In genomic region chr1:235834620-235835019, GRCh38 we compare ENCODE assay signal across 18 cellular contexts. TPM values are rescaled to one million over a fixed set of nuclear protein-coding genes. Genes with fewer than 3 reads are reported as not detected.
DNase-seq lines count a peak whose midpoint lies in the region; ATAC-seq, FAIRE-seq and TF ChIP-seq lines count a peak whose summit lies in the region.
"Had no signal": no experiment of that assay in that cellular context is flagged by ENCODE, and none has a peak within 500 bp of the region (broad histone marks: within the 10 kb centered on the region; RNA-seq: fewer than 3 reads in every experiment).

No MANE protein-coding gene starts in this region.

- H3K9me3 ChIP-seq in Panc1 (ENCODE audit: control insufficient read depth, insufficient read depth, low read depth, low read length) (no peaks in the 10 kb centered on the region), pancreas (no peaks in the 10 kb centered on the region)
- H3K9me3 ChIP-seq: MG63 had no signal

- FAIRE-seq in pancreas (lab: Jason Lieb, UNC), result no peak
- FAIRE-seq: endometrium had no signal

- TF ChIP-seq CTCF in Panc1 (IDR thresholded peaks at IDR 0.05) (no peak), pancreas (IDR thresholded peaks at IDR 0.05) (no peak)

- WGBS in pancreas, 2 donors, result 49 to 58% methylated on average over 6 of the region's 6 CpGs

- H3K4me1 ChIP-seq in Panc1 (ENCODE audit: control insufficient read depth, insufficient read depth, low read length) (peaks cover 33% of the 10 kb centered on the region), pancreas (peaks cover 0 to 10% (median 0%) of the 10 kb centered on the region in 3 donors)

- H3K36me3 ChIP-seq in Panc1 (ENCODE audit: control insufficient read depth, insufficient read depth, low read length) (peaks cover 11% of the 10 kb centered on the region), pancreas (no peaks in the 10 kb centered on the region)
- H3K36me3 ChIP-seq: MG63 had no signal

- CTCF ChIA-PET in Panc1 (lab: Charles Lee), result interaction anchor here (0.9 to 1.3 kb wide), 3 partner anchors 10 to 137 kb away, joined by 3 to 5 read pairs (median 4); no protein-coding TSS in a partner anchor

- DNase-seq in COLO668 (lab: John Stamatoyannopoulos, UW; ENCODE audit: unreplicated experiment), result peak; percentile 77
- peak; percentile 22 to 23 for DNase-seq in NCI-H187 (lab: John Stamatoyannopoulos, UW)
- no peak for DNase-seq in Panc1 (ENCODE audit: low read depth, low spot score)
- DNase-seq in pancreas, result peak in 1 of 6 donors; percentile 9
- no peak for DNase-seq in SIG-M5 treated with dmso at 0.1 percent for 504 hours (lab: John Stamatoyannopoulos, UW; ENCODE audit: unreplicated experiment)
- DNase-seq: activated CD4-positive, alpha-beta memory T cell treated with anti-CD3 and anti-CD28 coated beads for 36 hours; activated gamma-delta T cell treated with Interleukin-2 at 50 U/mL for 16 hours; activated T-cell treated with anti-CD3 and anti-CD28 coated beads for 4 hours; glutamatergic neuron; MG63; NCI-H1694; NCI-H774; PC-9 had no signal

- H3K4me3 ChIP-seq in Panc1 (ENCODE audit: low read depth in 2 of 2, low read length in 2 of 2), result peak overlapping the region; percentile 21 to 30
- peak overlapping the region in 1 of 4 donors; percentile 25 for H3K4me3 ChIP-seq in pancreas
- H3K4me3 ChIP-seq: MG63, PC-9 had no signal

- intact Hi-C loops in Panc1 (cut with micrococcal nuclease; ENCODE audit: unreplicated experiment) (no loop called here), pancreas (cut with DNase I) (no loop called here)

- ATAC-seq in Panc1 (peak; percentile 76), pancreas (peak; percentile 57 to 76 (median 68)), GM21526 (IDR thresholded peaks at IDR 0.05; ENCODE audit: low FRiP score, unreplicated experiment) (no peak), HG03439 (IDR thresholded peaks at IDR 0.05; ENCODE audit: unreplicated experiment) (no peak), HG03520 (IDR thresholded peaks at IDR 0.05; ENCODE audit: unreplicated experiment) (no peak)

- in situ Hi-C loops in Panc1 (cut with HindIII; ENCODE audit: low pct_unique_long_range_greater_than_20kb, low sequenced_read_pairs), result no loop called here

- H3K27me3 ChIP-seq in Panc1 (ENCODE audit: control insufficient read depth, insufficient read depth, low read length), result no peaks in the 10 kb centered on the region
- no peaks in the 10 kb centered on the region for H3K27me3 ChIP-seq in pancreas
- H3K27me3 ChIP-seq: MG63 had no signal

- POLR2A ChIA-PET in Panc1 (lab: Charles Lee), result interaction anchor here (0.5 to 0.6 kb wide), 2 partner anchors 205 to 766 kb away, joined by 3 to 8 read pairs; no protein-coding TSS in a partner anchor

- H3K27ac ChIP-seq in Panc1 (ENCODE audit: low read length) (peak overlapping the region; percentile 84), pancreas (no peak overlapping the region)
- H3K27ac ChIP-seq: C4-2B, PC-9 had no signal

- BruUV-seq in Panc1 (replicated peaks; lab: Mats Ljungman, UMichigan), result no TSS peak

RNA-seq across cellular contexts. Expression of gene LYST, which starts 32.1 kb away (rescaled TPM):
- total RNA-seq in Panc1 (2021; ENCODE audit: unreplicated experiment), result 75.2 TPM
- polyA plus RNA-seq in Panc1 (2012; ENCODE audit: insufficient read length), result 19.4 TPM
- total RNA-seq in pancreas, result 10 to 100 TPM in 3 of 6 donors, 1 to 10 TPM in 3; 8.1 to 13.7 (median 9.7) TPM
- polyA plus RNA-seq in pancreas, result 1 to 10 TPM; 4.3 to 5.2 TPM

Comparison
In these comparisons a context has a peak if more than half of its experiments do, and no peak if none do; other contexts are left out.
1. DNase-seq: peak in COLO668 (single experiment) and NCI-H187 (2 of 2); none in Panc1 (single experiment) and SIG-M5 treated with dmso at 0.1 percent for 504 hours (single experiment).
2. ATAC-seq: peak in Panc1 (single experiment) and pancreas (4 of 4); none in GM21526 (single experiment), HG03439 (single experiment) and HG03520 (single experiment).